ENCODE assay signal across 8 cellular contexts in genomic region chr19:4583961-4584669, GRCh38.
DNase-seq lines count a peak whose midpoint lies in the region; ATAC-seq and TF ChIP-seq lines count a peak whose summit lies in the region.

No MANE protein-coding gene starts in this region.

- no peaks in the 10 kb centered on the region for H4K20me1 ChIP-seq in OCI-LY3 (ENCODE audit: insufficient read depth, low read length)

- intact Hi-C loops in posterior cingulate gyrus (cut with DNase I): no loop called here

- TF ChIP-seq CTCF in OCI-LY3 (IDR thresholded peaks at IDR 0.05; ENCODE audit: low read depth, low read length) (no peak), epithelial cell of esophagus (IDR thresholded peaks at IDR 0.05; ENCODE audit: insufficient read depth, low read depth, low read length, missing control alignments) (no peak)

- H3K27me3 ChIP-seq in OCI-LY3 (ENCODE audit: low read depth, low read length): no peaks in the 10 kb centered on the region

- H3K27ac ChIP-seq in OCI-LY3 (ENCODE audit: low read length): peak overlapping the region; percentile 76

- peaks cover 54% of the 10 kb centered on the region for H3K4me1 ChIP-seq in OCI-LY3 (ENCODE audit: low read length)

- H3K79me2 ChIP-seq in OCI-LY3 (ENCODE audit: low read length): peaks cover 13% of the 10 kb centered on the region

- DNase-seq in GDM1 (lab: John Stamatoyannopoulos, UW): peak; percentile 20
- DNase-seq in epithelial cell of esophagus (ENCODE audit: low read depth): peak; percentile 56
- peak in 9 of 10 donors; percentile 30 to 93 (median 56) for DNase-seq in posterior cingulate gyrus
- no peak for DNase-seq in NCI-H2107 (lab: John Stamatoyannopoulos, UW)

- H3K9ac ChIP-seq in OCI-LY3 (ENCODE audit: low read length): peak overlapping the region; percentile 86

- no peaks in the 10 kb centered on the region for H3K9me3 ChIP-seq in OCI-LY3 (ENCODE audit: insufficient read depth, low read length)

- no peaks in the 10 kb centered on the region for H3K36me3 ChIP-seq in OCI-LY3 (replicated peaks; ENCODE audit: low read depth, low read length)

- H3K4me3 ChIP-seq in OCI-LY3 (ENCODE audit: low read length) (peak overlapping the region; percentile 85), epithelial cell of esophagus (ENCODE audit: low read length) (peak overlapping the region; percentile 39)

- ATAC-seq in HG03432 (IDR thresholded peaks at IDR 0.05; ENCODE audit: unreplicated experiment): no peak
- no peak for ATAC-seq in HG03139 (IDR thresholded peaks at IDR 0.05; ENCODE audit: unreplicated experiment)
- no peak for ATAC-seq in GM19328 (IDR thresholded peaks at IDR 0.05; ENCODE audit: unreplicated experiment)

- peak overlapping the region; percentile 9; the same call in 1 of the 2 replicates for H2AFZ ChIP-seq in OCI-LY3 (ENCODE audit: low read depth, low read length)

- H3K4me2 ChIP-seq in OCI-LY3 (ENCODE audit: low read length): peak overlapping the region; percentile 89
